Comparison of ENCODE assay signal across 1 cellular context in genomic region chr18:5239447-5239846, GRCh38.
TF ChIP-seq lines count a peak whose summit lies in the region.

No MANE protein-coding gene starts in this region.

TF ChIP-seq in H1, 55 proteins besides CTCF, POLR2A, EP300 and RAD21:
- TF ChIP-seq SIX5 (IDR thresholded peaks at IDR 0.05; ENCODE audit: low read depth, low read length), result no peak
- TF ChIP-seq CEBPB (IDR thresholded peaks at IDR 0.05; ENCODE audit: low read depth, low read length), result no peak
- TF ChIP-seq NRF1 (IDR thresholded peaks at IDR 0.05; ENCODE audit: low read depth, low read length), result no peak
- TF ChIP-seq SAP30 (IDR thresholded peaks at IDR 0.05; ENCODE audit: insufficient read depth, insufficient replicate concordance, low read length), result no peak
- TF ChIP-seq, protein P1, sequence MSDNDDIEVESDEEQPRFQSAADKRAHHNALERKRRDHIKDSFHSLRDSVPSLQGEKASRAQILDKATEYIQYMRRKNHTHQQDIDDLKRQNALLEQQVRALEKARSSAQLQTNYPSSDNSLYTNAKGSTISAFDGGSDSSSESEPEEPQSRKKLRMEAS (IDR thresholded peaks at IDR 0.05), result no peak
- TF ChIP-seq BCL11A (IDR thresholded peaks at IDR 0.05; ENCODE audit: low read depth in 2 of 2, low read length in 2 of 2), result no peak
